In the genomic region with DNA sequence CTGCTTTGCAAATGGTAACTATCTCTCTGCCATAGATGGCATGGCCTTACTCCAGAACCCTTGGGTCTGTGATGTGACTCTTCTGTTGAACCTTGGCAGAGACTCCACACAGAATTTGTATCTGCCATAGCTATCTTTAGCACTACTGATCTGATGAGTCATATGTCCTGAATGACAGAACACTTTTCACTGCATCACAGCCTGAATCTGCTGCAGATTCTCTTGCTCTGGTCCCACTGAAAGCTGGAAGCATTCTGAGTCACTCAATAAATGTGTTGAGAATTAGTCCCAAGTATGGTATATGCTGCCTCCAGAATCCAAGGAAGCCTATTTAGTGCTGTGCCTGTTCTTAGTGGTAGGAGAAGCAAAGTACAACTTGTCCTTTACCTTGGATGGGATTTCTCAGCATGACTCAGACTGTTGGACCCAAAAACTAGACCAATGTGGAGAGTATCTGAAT, we compare ENCODE assay signal across 8 cellular contexts. TPM values are rescaled to one million over a fixed set of nuclear protein-coding genes. Genes with fewer than 3 reads are reported as not detected.
A peak's percentile ranks its signal among the peaks of the same experiment; 100 is the strongest.
DNase-seq lines count a peak whose midpoint lies in the region; ATAC-seq and TF ChIP-seq lines count a peak whose summit lies in the region.

No MANE protein-coding gene starts in this region.

- H3K27me3 ChIP-seq in dorsolateral prefrontal cortex (no peaks in the 10 kb centered on the region), GM23338 (ENCODE audit: insufficient read depth) (peaks cover 48% of the 10 kb centered on the region)

- no peaks in the 10 kb centered on the region for H3K4me1 ChIP-seq in GM23338 (ENCODE audit: insufficient read depth)

- no peaks in the 10 kb centered on the region for H3K36me3 ChIP-seq in GM23338 (ENCODE audit: insufficient read depth)

- H3K4me3 ChIP-seq in dorsolateral prefrontal cortex (no peak overlapping the region), GM23338 (no peak overlapping the region)

- H3K27me3 Mint-ChIP-seq in stimulated activated naive CD8-positive, alpha-beta T cell treated with anti-CD3 and anti-CD28 coated beads, Interleukin-15, amount 100 ng/mL, for 72 hours = no peaks in the 10 kb centered on the region
- peaks cover 22% of the 10 kb centered on the region for H3K27me3 Mint-ChIP-seq in GM23338 (ENCODE audit: insufficient read depth, low read depth, poor library complexity)

- intact Hi-C loops in dorsolateral prefrontal cortex (cut with DNase I) = no loop called here

- H3K4me2 ChIP-seq in GM23338 = no peak overlapping the region

- H3K9me3 Mint-ChIP-seq in activated naive CD4-positive, alpha-beta T cell treated with anti-CD3 and anti-CD28 coated beads, Interleukin-2, amount 50 U/mL, for 72 hours = no peaks in the 10 kb centered on the region
- H3K9me3 Mint-ChIP-seq in stimulated activated naive CD8-positive, alpha-beta T cell treated with anti-CD3 and anti-CD28 coated beads, Interleukin-15, amount 100 ng/mL, for 72 hours = no peaks in the 10 kb centered on the region
- no peaks in the 10 kb centered on the region for H3K9me3 Mint-ChIP-seq in GM23338

- H3K27ac ChIP-seq in dorsolateral prefrontal cortex (peak overlapping the region in 55 of 59 donors; percentile 9 to 91 (median 73)), GM23338 (ENCODE audit: low read depth) (no peak overlapping the region)

- H3K27ac Mint-ChIP-seq in activated naive CD4-positive, alpha-beta T cell treated with anti-CD3 and anti-CD28 coated beads, Interleukin-2, amount 50 U/mL, for 72 hours = peak overlapping the region in 1 of 2 donors; percentile 10
- H3K27ac Mint-ChIP-seq in stimulated activated naive CD8-positive, alpha-beta T cell treated with anti-CD3 and anti-CD28 coated beads, Interleukin-15, amount 100 ng/mL, for 72 hours = no peak overlapping the region
- H3K27ac Mint-ChIP-seq in GM23338 = no peak overlapping the region

- H3K36me3 Mint-ChIP-seq in activated naive CD4-positive, alpha-beta T cell treated with anti-CD3 and anti-CD28 coated beads, Interleukin-2, amount 50 U/mL, for 72 hours = no peaks in the 10 kb centered on the region
- H3K36me3 Mint-ChIP-seq in GM23338 (ENCODE audit: low read depth) = no peaks in the 10 kb centered on the region

- H3K4me1 Mint-ChIP-seq in stimulated activated naive CD8-positive, alpha-beta T cell treated with anti-CD3 and anti-CD28 coated beads, Interleukin-15, amount 100 ng/mL, for 72 hours = no peaks in the 10 kb centered on the region
- no peaks in the 10 kb centered on the region for H3K4me1 Mint-ChIP-seq in GM23338

- peaks cover 6% of the 10 kb centered on the region; the same call in 1 of the 2 replicates for H3K9me2 ChIP-seq in GM23338 (ENCODE audit: insufficient read depth)

- no peaks in the 10 kb centered on the region for H3F3A ChIP-seq in GM23338 (replicated peaks; ENCODE audit: low read depth)

- H3K79me2 ChIP-seq in GM23338 (replicated peaks; ENCODE audit: insufficient read depth) = no peaks in the 10 kb centered on the region

- no peak for DNase-seq in activated naive CD4-positive, alpha-beta T cell treated with anti-CD3 and anti-CD28 coated beads, Interleukin-2, amount 50 U/mL, for 72 hours (ENCODE audit: low spot score in 2 of 2)
- DNase-seq in activated naive CD4-positive, alpha-beta T cell treated with anti-CD3 and anti-CD28 coated beads, Interleukin-2, amount 50 U/mL, for 16 hours = no peak
- peak in 1 of 10 donors; percentile 38 for DNase-seq in dorsolateral prefrontal cortex
- no peak for DNase-seq in stimulated activated naive CD8-positive, alpha-beta T cell treated with anti-CD3 and anti-CD28 coated beads, Interleukin-15, amount 100 ng/mL, for 72 hours
- DNase-seq in GM23338 (ENCODE audit: low spot score) = no peak
- no peak for DNase-seq in GF-D8 (lab: John Stamatoyannopoulos, UW)
- no peak for DNase-seq in NCI-H2107 treated with DMSO at 0.1 percent for 48 hours (lab: John Stamatoyannopoulos, UW; ENCODE audit: unreplicated experiment)

- H3K4me3 Mint-ChIP-seq in stimulated activated naive CD8-positive, alpha-beta T cell treated with anti-CD3 and anti-CD28 coated beads, Interleukin-15, amount 100 ng/mL, for 72 hours = no peak overlapping the region
- H3K4me3 Mint-ChIP-seq in GM23338 = no peak overlapping the region

- no peaks in the 10 kb centered on the region for H4K20me1 ChIP-seq in GM23338 (replicated peaks; ENCODE audit: insufficient read depth)

- no peak overlapping the region for H2AFZ ChIP-seq in GM23338

- TF ChIP-seq CTCF in dorsolateral prefrontal cortex (IDR thresholded peaks at IDR 0.05 in 54 of 56, conservative IDR thresholded peaks at IDR 0.05 in 2 of 56; ENCODE audit: low read depth in 1 of 56, partially characterized antibody in 56 of 56) (no peak), GM23338 (conservative IDR thresholded peaks at IDR 0.05; ENCODE audit: low read depth in 2 of 2) (no peak)

- peak; percentile 57 to 91 for ATAC-seq in activated naive CD4-positive, alpha-beta T cell treated with anti-CD3 and anti-CD28 coated beads, Interleukin-2, amount 50 U/mL, for 72 hours
- peak; percentile 73 for ATAC-seq in HG03439 (IDR thresholded peaks at IDR 0.05; ENCODE audit: unreplicated experiment)
- peak; percentile 42 for ATAC-seq in stimulated activated naive CD8-positive, alpha-beta T cell treated with anti-CD3 and anti-CD28 coated beads, Interleukin-15, amount 100 ng/mL, for 72 hours
- ATAC-seq in GM23338 = no peak

TF ChIP-seq in GM23338, 12 proteins besides CTCF, POLR2A, EP300 and RAD21:
- TF ChIP-seq JUNB (IDR thresholded peaks at IDR 0.05; ENCODE audit: unreplicated experiment) (no peak), EZH2 (IDR thresholded peaks at IDR 0.05; ENCODE audit: low read depth, unreplicated experiment) (no peak)

RNA-seq across cellular contexts. Expression of a gene that starts 39.5 kb away (rescaled TPM):
- total RNA-seq in activated naive CD4-positive, alpha-beta T cell treated with anti-CD3 and anti-CD28 coated beads, Interleukin-2, amount 50 U/mL, for 72 hours = not detected
- under 1 TPM in 9 of 120 experiments, not detected in 111; 0.23 to 0.58 (median 0.25) TPM for total RNA-seq in dorsolateral prefrontal cortex
- not detected in 2 replicates for total RNA-seq in GM23338 (2014; rRNA removed; shearing (Covaris generic))
- polyA plus RNA-seq in GM23338 (2016; fragmentation: Nextera tagmentation; extraction: Ambion mirVana) = 0.10 TPM in 1 of 2 replicates, not detected in the other
